Comparison of ENCODE assay signal across 8 cellular contexts in genomic region chr11:75350122-75350742, GRCh38. TPM values are rescaled to one million over a fixed set of nuclear protein-coding genes. Genes with fewer than 3 reads are reported as not detected.
DNase-seq lines count a peak whose midpoint lies in the region; ATAC-seq and TF ChIP-seq lines count a peak whose summit lies in the region.

No MANE protein-coding gene starts in this region.

- H3K4me3 ChIP-seq in mammary epithelial cell (replicated peaks in 1 of 3; ENCODE audit: insufficient read depth in 1 of 3, low read depth in 2 of 3, low read length in 3 of 3) (no peak overlapping the region), mucosa of stomach (ENCODE audit: low read length) (peak overlapping the region; percentile 44), urinary bladder (ENCODE audit: low read depth, low read length) (peak overlapping the region; percentile 66)

- peaks cover 27% of the 10 kb centered on the region for H3K4me1 ChIP-seq in mammary epithelial cell (ENCODE audit: insufficient read depth, low read length)
- H3K4me1 ChIP-seq in mucosa of stomach (ENCODE audit: control insufficient read depth, insufficient read depth, low read length), result peaks cover 62% of the 10 kb centered on the region
- no peaks in the 10 kb centered on the region for H3K4me1 ChIP-seq in urinary bladder (ENCODE audit: insufficient read depth)

- H3K27me3 ChIP-seq in mammary epithelial cell (ENCODE audit: insufficient read depth, low read length) (no peaks in the 10 kb centered on the region), mucosa of stomach (ENCODE audit: control insufficient read depth, insufficient read depth, low read length) (no peaks in the 10 kb centered on the region)

- intact Hi-C loops in MCF 10A (cut with micrococcal nuclease), result no loop called here
- intact Hi-C loops in mammary epithelial cell (cut with micrococcal nuclease), result no loop called here

- CTCF ChIA-PET in MCF 10A (lab: Yijun Ruan, JAX) (interaction anchor here (0.6 to 1.2 kb wide), 3 partner anchors 32 to 79 kb away, joined by 3 to 5 read pairs (median 5); no protein-coding TSS in a partner anchor), mammary epithelial cell (lab: Charles Lee; ENCODE audit: low non-redundant PET) (no interaction called here)

- H4K20me1 ChIP-seq in mammary epithelial cell (ENCODE audit: insufficient read depth, low read length), result no peaks in the 10 kb centered on the region

- H3K36me3 ChIP-seq in mammary epithelial cell (ENCODE audit: insufficient read depth, low read length) (no peaks in the 10 kb centered on the region), mucosa of stomach (ENCODE audit: control insufficient read depth, insufficient read depth, low read length) (no peaks in the 10 kb centered on the region), urinary bladder (ENCODE audit: insufficient read depth) (no peaks in the 10 kb centered on the region)

- DNase-seq in MCF 10A (ENCODE audit: unreplicated experiment) (no peak), mammary epithelial cell (no peak), Ammon's horn (ENCODE audit: low spot score) (no peak)
- DNase-seq in central memory CD8-positive, alpha-beta T cell (ENCODE audit: low spot score in 2 of 2), result no peak

- H3K79me2 ChIP-seq in mammary epithelial cell (ENCODE audit: insufficient read depth, low read length), result no peaks in the 10 kb centered on the region

- H3K9me3 Mint-ChIP-seq in MCF 10A (ENCODE audit: unreplicated experiment), result no peaks in the 10 kb centered on the region
- no peaks in the 10 kb centered on the region for H3K9me3 Mint-ChIP-seq in central memory CD8-positive, alpha-beta T cell

- peaks cover 27% of the 10 kb centered on the region for H3K4me1 Mint-ChIP-seq in MCF 10A (ENCODE audit: insufficient read depth, unreplicated experiment)
- peaks cover 58% of the 10 kb centered on the region for H3K4me1 Mint-ChIP-seq in central memory CD8-positive, alpha-beta T cell

- WGBS in mammary epithelial cell (ENCODE audit: low coverage, missing lambda C conversion rate), result 69% methylated on average over 4 of the region's 9 CpGs
- 43% methylated on average over 9 of the region's 9 CpGs for WGBS in urinary bladder

- BruUV-seq in MCF 10A (replicated peaks; lab: Mats Ljungman, UMichigan) (no TSS peak), mammary epithelial cell (replicated peaks; lab: Mats Ljungman, UMichigan) (no TSS peak)

- peak overlapping the region; percentile 80 for H3K4me3 Mint-ChIP-seq in MCF 10A (ENCODE audit: unreplicated experiment)
- peak overlapping the region; percentile 86 for H3K4me3 Mint-ChIP-seq in central memory CD8-positive, alpha-beta T cell

- POLR2A ChIA-PET in MCF 10A (lab: Yijun Ruan, JAX), result interaction anchor here (0.7 kb wide), 1 partner anchor 1295 kb away, joined by 3 read pairs; no protein-coding TSS in a partner anchor

- in situ Hi-C loops in mammary epithelial cell (cut with MboI; ENCODE audit: low sequenced_read_pairs in 2 of 2), result no loop called here

- dilution Hi-C loops in mammary epithelial cell (cut with HindIII; ENCODE audit: low sequenced_read_pairs), result no loop called here

- ATAC-seq in central memory CD8-positive, alpha-beta T cell (replicated peaks; ENCODE audit: extremely low read depth, poor library complexity, severe bottlenecking), result no peak
- no peak for ATAC-seq in GM19324 (IDR thresholded peaks at IDR 0.05; ENCODE audit: low FRiP score, unreplicated experiment)
- no peak for ATAC-seq in GM18861 (IDR thresholded peaks at IDR 0.05; ENCODE audit: unreplicated experiment)

- H3K27ac ChIP-seq in mammary epithelial cell (ENCODE audit: insufficient read depth, low read depth, low read length) (no peak overlapping the region), urinary bladder (ENCODE audit: low read depth) (peak overlapping the region; percentile 60)

- no peak overlapping the region for H3K27ac Mint-ChIP-seq in MCF 10A (ENCODE audit: low read depth, unreplicated experiment)
- peak overlapping the region; percentile 81 for H3K27ac Mint-ChIP-seq in central memory CD8-positive, alpha-beta T cell (ENCODE audit: low read depth)

- H3K9me3 ChIP-seq in mammary epithelial cell (replicated peaks; ENCODE audit: insufficient read depth, low read length), result no peaks in the 10 kb centered on the region
- no peaks in the 10 kb centered on the region for H3K9me3 ChIP-seq in mucosa of stomach (ENCODE audit: control insufficient read depth, low read length)

- H3K27me3 Mint-ChIP-seq in MCF 10A (ENCODE audit: insufficient read depth, unreplicated experiment), result no peaks in the 10 kb centered on the region
- H3K27me3 Mint-ChIP-seq in central memory CD8-positive, alpha-beta T cell, result no peaks in the 10 kb centered on the region

- no peak overlapping the region for H3K4me2 ChIP-seq in mammary epithelial cell (ENCODE audit: insufficient read depth, low read depth, low read length)

- peaks cover 6% of the 10 kb centered on the region for H3K36me3 Mint-ChIP-seq in MCF 10A (ENCODE audit: insufficient read depth, unreplicated experiment)
- H3K36me3 Mint-ChIP-seq in central memory CD8-positive, alpha-beta T cell (ENCODE audit: insufficient read depth), result peaks cover 14% of the 10 kb centered on the region

- TF ChIP-seq CTCF in MCF 10A (IDR thresholded peaks at IDR 0.05; ENCODE audit: unreplicated experiment) (no peak), mammary epithelial cell (conservative IDR thresholded peaks at IDR 0.05 in 1 of 2, IDR thresholded peaks at IDR 0.05 in 1 of 2; ENCODE audit: extremely low read depth in 1 of 2, insufficient read depth in 1 of 2, low read depth in 1 of 2, low read length in 2 of 2) (no peak)

- H3K9ac ChIP-seq in mammary epithelial cell (ENCODE audit: insufficient read depth, low read length), result no peak overlapping the region
- peak overlapping the region; percentile 79 for H3K9ac ChIP-seq in mucosa of stomach (ENCODE audit: low read length)

- no peak overlapping the region for H2AFZ ChIP-seq in mammary epithelial cell (ENCODE audit: low read depth, low read length)

RNA-seq across cellular contexts. Expression of gene ARRB1, which starts 1.2 kb away (rescaled TPM):
- total RNA-seq in MCF 10A (2022), result 0.44 and 0.98 TPM in 2 replicates
- total RNA-seq in mammary epithelial cell, result 1 to 10 TPM; 3.9 to 5.3 TPM
- polyA plus RNA-seq in mammary epithelial cell, result 5.4 TPM
- 9.9 TPM for polyA minus RNA-seq in mammary epithelial cell
- 34.5 TPM for total RNA-seq in urinary bladder
- polyA plus RNA-seq in urinary bladder, result 31.4 TPM

RNA-seq across cellular contexts. Expression of gene RPS3, which starts 49.1 kb away (rescaled TPM):
- total RNA-seq in MCF 10A (2022), result 3,172 and 3,444 TPM in 2 replicates
- total RNA-seq in mammary epithelial cell, result 1,000 to 10,000 TPM; 1,423 to 2,367 TPM
- polyA plus RNA-seq in mammary epithelial cell, result 3,767 TPM
- polyA minus RNA-seq in mammary epithelial cell, result 2,014 TPM
- 961 TPM for total RNA-seq in urinary bladder
- 2,414 TPM for polyA plus RNA-seq in urinary bladder

Comparison
In these comparisons a context has a peak if more than half of its experiments do, and no peak if none do; other contexts are left out.
1. H3K4me3 ChIP-seq: peak in mucosa of stomach (single experiment) and urinary bladder (single experiment); none in mammary epithelial cell (0 of 3).